12 cellular contexts compared by ENCODE assay signal in genomic region chr16:19330801-19331484, GRCh38. TPM values are rescaled to one million over a fixed set of nuclear protein-coding genes. Genes with fewer than 3 reads are reported as not detected.
DNase-seq lines count a peak whose midpoint lies in the region; ATAC-seq, FAIRE-seq and TF ChIP-seq lines count a peak whose summit lies in the region.
"Had no signal": no experiment of that assay in that cellular context is flagged by ENCODE, and none has a peak within 500 bp of the region (broad histone marks: within the 10 kb centered on the region; RNA-seq: fewer than 3 reads in every experiment).

No MANE protein-coding gene starts in this region.

- intact Hi-C loops in sigmoid colon (cut with DNase I) (no loop called here), psoas muscle (cut with DNase I) (loop anchor here in 1 of 2 donors (10.0 kb wide), 1 partner anchor 136 kb away; no protein-coding TSS in a partner anchor)
- intact Hi-C loops in activated CD4-positive, alpha-beta T cell treated with anti-CD3 and anti-CD28 coated beads for 36 hours (cut with DNase I, micrococcal nuclease), result no loop called here

- peak; percentile 84 for FAIRE-seq in H54 (lab: Jason Lieb, UNC)

- peak; percentile 50 for DNase-seq in H54 (ENCODE audit: insufficient read length, low spot score)
- DNase-seq in RWPE1 (ENCODE audit: low spot score), result peak; percentile 55
- DNase-seq in fibroblast of the conjunctiva (ENCODE audit: low read depth), result peak; percentile 10
- no peak for DNase-seq in sigmoid colon
- DNase-seq in CD1c-positive myeloid dendritic cell (ENCODE audit: extremely low spot score), result no peak
- no peak for DNase-seq in psoas muscle
- DNase-seq in activated CD4-positive, alpha-beta T cell treated with anti-CD3 and anti-CD28 coated beads for 36 hours, result no peak
- DNase-seq in activated naive CD8-positive, alpha-beta T cell treated with anti-CD3 and anti-CD28 coated beads, Interleukin-2, amount 50 U/mL, for 24 hours, result no peak
- DNase-seq: activated naive CD4-positive, alpha-beta T cell treated with anti-CD3 and anti-CD28 coated beads, Interleukin-2, amount 10 ng/mL, durations not matched to agents 7 days and 5 days; DND-41; stimulated activated naive CD4-positive, alpha-beta T cell treated with Interleukin-2 at 50 U/mL for 16 hours had no signal

- no peak overlapping the region for H3K4me3 Mint-ChIP-seq in activated CD4-positive, alpha-beta T cell treated with anti-CD3 and anti-CD28 coated beads for 36 hours
- H3K4me3 Mint-ChIP-seq in activated naive CD8-positive, alpha-beta T cell treated with anti-CD3 and anti-CD28 coated beads, Interleukin-2, amount 50 U/mL, for 24 hours, result no peak overlapping the region
- H3K4me3 Mint-ChIP-seq: activated naive CD4-positive, alpha-beta T cell treated with anti-CD3 and anti-CD28 coated beads, Interleukin-2, amount 10 ng/mL, durations not matched to agents 7 days and 5 days had no signal

- H3K9me3 ChIP-seq in sigmoid colon (no peaks in the 10 kb centered on the region), psoas muscle (peaks cover 4% of the 10 kb centered on the region)

- H3K4me1 Mint-ChIP-seq in activated CD4-positive, alpha-beta T cell treated with anti-CD3 and anti-CD28 coated beads for 36 hours, result no peaks in the 10 kb centered on the region
- no peaks in the 10 kb centered on the region for H3K4me1 Mint-ChIP-seq in activated naive CD8-positive, alpha-beta T cell treated with anti-CD3 and anti-CD28 coated beads, Interleukin-2, amount 50 U/mL, for 24 hours
- H3K4me1 Mint-ChIP-seq: activated naive CD4-positive, alpha-beta T cell treated with anti-CD3 and anti-CD28 coated beads, Interleukin-2, amount 10 ng/mL, durations not matched to agents 7 days and 5 days had no signal

- TF ChIP-seq CTCF in RWPE1 (conservative IDR thresholded peaks at IDR 0.05; ENCODE audit: low read depth) (no peak), sigmoid colon (IDR thresholded peaks at IDR 0.05) (no peak), psoas muscle (IDR thresholded peaks at IDR 0.05) (no peak)

- no peak for ATAC-seq in psoas muscle
- ATAC-seq in activated CD4-positive, alpha-beta T cell treated with anti-CD3 and anti-CD28 coated beads for 36 hours, result no peak
- no peak for ATAC-seq in activated naive CD8-positive, alpha-beta T cell treated with anti-CD3 and anti-CD28 coated beads, Interleukin-2, amount 50 U/mL, for 24 hours

- H3K36me3 Mint-ChIP-seq in activated CD4-positive, alpha-beta T cell treated with anti-CD3 and anti-CD28 coated beads for 36 hours (ENCODE audit: low read depth), result no peaks in the 10 kb centered on the region
- H3K36me3 Mint-ChIP-seq in activated naive CD8-positive, alpha-beta T cell treated with anti-CD3 and anti-CD28 coated beads, Interleukin-2, amount 50 U/mL, for 24 hours (ENCODE audit: low read depth), result no peaks in the 10 kb centered on the region
- H3K36me3 Mint-ChIP-seq: activated naive CD4-positive, alpha-beta T cell treated with anti-CD3 and anti-CD28 coated beads, Interleukin-2, amount 10 ng/mL, durations not matched to agents 7 days and 5 days had no signal

- TF ChIP-seq EP300 in sigmoid colon (IDR thresholded peaks at IDR 0.05), result no peak

- no peak for TF ChIP-seq POLR2A in H54 (IDR thresholded peaks at IDR 0.05; ENCODE audit: low read depth, low read length)
- no peak for TF ChIP-seq POLR2A in sigmoid colon (IDR thresholded peaks at IDR 0.05)

- POLR2A ChIA-PET in RWPE1 (lab: Yijun Ruan, JAX; ENCODE audit: low non-redundant PET), result no interaction called here
- POLR2A ChIA-PET in activated CD4-positive, alpha-beta T cell treated with anti-CD3 and anti-CD28 coated beads for 36 hours (lab: Charles Lee), result no interaction called here

- peak overlapping the region; percentile 49; the same call in 1 of the 2 replicates for H3K27ac ChIP-seq in RWPE1
- H3K27ac ChIP-seq in sigmoid colon, result peak overlapping the region in 3 of 4 donors; percentile 2 to 57 (median 25)
- no peak overlapping the region for H3K27ac ChIP-seq in psoas muscle

- H3K36me3 ChIP-seq in sigmoid colon, result no peaks in the 10 kb centered on the region
- no peaks in the 10 kb centered on the region for H3K36me3 ChIP-seq in psoas muscle (ENCODE audit: insufficient read depth in 1 of 2, low read depth in 1 of 2)

- 79 to 84% methylated on average over 6 of the region's 6 CpGs for WGBS in sigmoid colon, 2 donors
- 31 to 35% (median 33%) methylated on average over 6 of the region's 6 CpGs for WGBS in psoas muscle, 3 donors

- CTCF ChIA-PET in RWPE1 (lab: Yijun Ruan, JAX), result interaction anchor here (0.8 kb wide), 1 partner anchor 52 kb away, joined by 3 read pairs; no protein-coding TSS in a partner anchor
- CTCF ChIA-PET in activated CD4-positive, alpha-beta T cell treated with anti-CD3 and anti-CD28 coated beads for 36 hours (lab: Charles Lee), result no interaction called here

- H3K4me3 ChIP-seq in sigmoid colon (no peak overlapping the region), psoas muscle (no peak overlapping the region)

- H3K9me3 Mint-ChIP-seq in activated CD4-positive, alpha-beta T cell treated with anti-CD3 and anti-CD28 coated beads for 36 hours (ENCODE audit: low read depth), result no peaks in the 10 kb centered on the region
- H3K9me3 Mint-ChIP-seq in activated naive CD8-positive, alpha-beta T cell treated with anti-CD3 and anti-CD28 coated beads, Interleukin-2, amount 50 U/mL, for 24 hours, result peaks cover 5% of the 10 kb centered on the region

- H3K4me1 ChIP-seq in sigmoid colon, result no peaks in the 10 kb centered on the region
- no peaks in the 10 kb centered on the region for H3K4me1 ChIP-seq in psoas muscle

- H3K27me3 ChIP-seq in sigmoid colon (no peaks in the 10 kb centered on the region), psoas muscle (ENCODE audit: insufficient read depth in 3 of 3, low read length in 2 of 3) (no peaks in the 10 kb centered on the region)

- no peak overlapping the region for H3K27ac Mint-ChIP-seq in activated CD4-positive, alpha-beta T cell treated with anti-CD3 and anti-CD28 coated beads for 36 hours
- no peak overlapping the region for H3K27ac Mint-ChIP-seq in activated naive CD8-positive, alpha-beta T cell treated with anti-CD3 and anti-CD28 coated beads, Interleukin-2, amount 50 U/mL, for 24 hours
- H3K27ac Mint-ChIP-seq: activated naive CD4-positive, alpha-beta T cell treated with anti-CD3 and anti-CD28 coated beads, Interleukin-2, amount 10 ng/mL, durations not matched to agents 7 days and 5 days had no signal

- H3K27me3 Mint-ChIP-seq in activated CD4-positive, alpha-beta T cell treated with anti-CD3 and anti-CD28 coated beads for 36 hours, result peaks cover 6% of the 10 kb centered on the region
- H3K27me3 Mint-ChIP-seq in activated naive CD8-positive, alpha-beta T cell treated with anti-CD3 and anti-CD28 coated beads, Interleukin-2, amount 50 U/mL, for 24 hours, result no peaks in the 10 kb centered on the region
- H3K27me3 Mint-ChIP-seq: activated naive CD4-positive, alpha-beta T cell treated with anti-CD3 and anti-CD28 coated beads, Interleukin-2, amount 10 ng/mL, durations not matched to agents 7 days and 5 days had no signal

RNA-seq across cellular contexts. Expression of gene CLEC19A, which starts 45.4 kb away (rescaled TPM):
- total RNA-seq in sigmoid colon (not detected), psoas muscle (not detected)
- polyA plus RNA-seq in sigmoid colon (not detected), psoas muscle (not detected)
- not detected for total RNA-seq in activated CD4-positive, alpha-beta T cell treated with anti-CD3 and anti-CD28 coated beads for 36 hours
- total RNA-seq: lower leg skin had no signal

Comparison
In these comparisons a context has a peak if more than half of its experiments do, and no peak if none do; other contexts are left out.
1. DNase-seq: peak in H54 (single experiment), RWPE1 (single experiment) and fibroblast of the conjunctiva (single experiment); none in sigmoid colon (single experiment), CD1c-positive myeloid dendritic cell (single experiment), psoas muscle (0 of 2), activated CD4-positive, alpha-beta T cell treated with anti-CD3 and anti-CD28 coated beads for 36 hours (single experiment) and activated naive CD8-positive, alpha-beta T cell treated with anti-CD3 and anti-CD28 coated beads, Interleukin-2, amount 50 U/mL, for 24 hours (single experiment).